Comparison of ENCODE assay signal across 34 cellular contexts in the genomic region with DNA sequence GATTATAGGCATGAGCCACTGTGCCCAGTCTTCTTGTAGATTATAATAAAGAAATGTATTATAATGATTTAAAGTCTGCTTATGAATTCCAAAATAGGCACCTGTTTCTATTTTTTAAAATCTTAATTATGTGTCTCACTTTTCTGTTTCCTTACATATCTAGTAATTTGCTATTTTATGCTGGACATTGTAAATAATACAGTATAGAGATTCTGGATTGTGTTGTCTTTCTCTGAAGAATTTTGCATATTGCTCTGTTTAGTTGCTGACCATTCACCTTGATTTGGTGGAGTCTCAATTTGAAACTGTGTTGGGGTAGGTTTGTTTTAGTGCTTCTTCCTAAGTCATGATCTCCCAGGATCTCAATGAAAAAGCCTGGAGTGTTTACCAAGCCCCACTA.
"Had no signal": no experiment of that assay in that cellular context is flagged by ENCODE, and none has a peak within 500 bp of the region (broad histone marks: within the 10 kb centered on the region; RNA-seq: fewer than 3 reads in every experiment).

No MANE protein-coding gene starts in this region.

- DNase-seq: Karpas-422, Kasumi-1, MG63, MM.1S, MV-4-11, NCI-H1048, NCI-H1092, NCI-H1092 treated with DMSO at 0.1 percent for 48 hours, NCI-H1105, NCI-H1105 treated with DMSO at 0.1 percent for 48 hours, NCI-H1417, NCI-H1417 treated with DMSO at 0.1 percent for 48 hours, NCI-H1436, NCI-H1436 treated with DMSO at 0.1 percent for 48 hours, NCI-H146, NCI-H1694, NCI-H1694 treated with DMSO at 0.1 percent for 48 hours, NCI-H187, NCI-H187 treated with DMSO at 0.1 percent for 48 hours, NCI-H1930, NCI-H2029, NCI-H2029 treated with DMSO at 0.1 percent for 48 hours, NCI-H2081, NCI-H2081 treated with DMSO at 0.1 percent for 48 hours, NCI-H2107, NCI-H2171, NCI-H2171 treated with DMSO at 0.1 percent for 48 hours, NCI-H2227 treated with DMSO at 0.1 percent for 48 hours, NCI-H226, NCI-H345, NCI-H446, NCI-H446 treated with DMSO at 0.1 percent for 48 hours, NCI-H510A, NCI-H510A treated with DMSO at 0.1 percent for 48 hours had no signal

- H3K36me3 ChIP-seq: MG63 had no signal

- H3K27me3 ChIP-seq: MG63 had no signal

- H3K4me3 ChIP-seq: MG63 had no signal
